8 cellular contexts compared by ENCODE assay signal in the genomic region with DNA sequence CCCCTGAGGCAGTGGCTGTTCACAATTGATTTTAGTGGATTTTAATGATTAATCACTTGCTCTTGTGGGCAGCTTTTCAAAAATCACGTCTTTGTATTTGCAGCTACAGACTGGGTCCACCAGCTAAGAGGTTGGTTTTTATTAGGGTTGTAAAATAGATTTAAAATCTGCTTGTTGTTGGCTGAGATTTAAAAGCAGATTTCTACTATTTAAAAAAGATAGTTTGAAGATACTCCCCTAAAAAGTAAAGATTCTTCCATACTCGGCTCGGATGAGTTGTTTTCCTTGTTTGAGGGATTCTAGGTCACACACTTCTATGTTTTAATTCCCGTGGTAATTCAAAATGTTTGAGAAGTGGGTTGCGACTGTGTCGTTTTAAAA. TPM values are rescaled to one million over a fixed set of nuclear protein-coding genes. Genes with fewer than 3 reads are reported as not detected.
A peak's percentile ranks its signal among the peaks of the same experiment; 100 is the strongest.
DNase-seq lines count a peak whose midpoint lies in the region; ATAC-seq and TF ChIP-seq lines count a peak whose summit lies in the region.

No MANE protein-coding gene starts in this region.

- peak overlapping the region; percentile 96 for H3K27ac Mint-ChIP-seq in T-helper 2 cell treated with Interferon-gamma antibody and Interleukin-4, amounts not matched to agents 5 μg/mL and 100 μg/mL, for 36 hours

- no peak for DNase-seq in T-helper 2 cell treated with Interferon-gamma antibody and Interleukin-4, amounts not matched to agents 5 μg/mL and 100 μg/mL, for 36 hours (ENCODE audit: low spot score)
- DNase-seq in T-helper 2 cell (no peak), adrenal gland (no peak), germinal center (ENCODE audit: low spot score) (no peak), HCEC 1CT (no peak)

- peak overlapping the region in 3 of 4 donors; percentile 90 to 100 (median 94) for H3K4me3 ChIP-seq in adrenal gland

- H3K9me3 Mint-ChIP-seq in T-helper 2 cell treated with Interferon-gamma antibody and Interleukin-4, amounts not matched to agents 5 μg/mL and 100 μg/mL, for 36 hours: no peaks in the 10 kb centered on the region

- H3K27me3 ChIP-seq in adrenal gland (no peaks in the 10 kb centered on the region), layer of hippocampus (ENCODE audit: control insufficient read depth, insufficient read depth, low read length) (no peaks in the 10 kb centered on the region)

- no peaks in the 10 kb centered on the region for H3K36me3 Mint-ChIP-seq in T-helper 2 cell treated with Interferon-gamma antibody and Interleukin-4, amounts not matched to agents 5 μg/mL and 100 μg/mL, for 36 hours (ENCODE audit: low read depth)

- H3K9me3 ChIP-seq in adrenal gland (replicated peaks in 1 of 3): no peaks in the 10 kb centered on the region

- ATAC-seq in GM18868 (IDR thresholded peaks at IDR 0.05; ENCODE audit: unreplicated experiment): no peak

- peaks cover 0 to 4% of the 10 kb centered on the region in 2 donors for H3K36me3 ChIP-seq in adrenal gland (replicated peaks in 1 of 2)

- H3K27me3 Mint-ChIP-seq in T-helper 2 cell treated with Interferon-gamma antibody and Interleukin-4, amounts not matched to agents 5 μg/mL and 100 μg/mL, for 36 hours (ENCODE audit: low read depth): no peaks in the 10 kb centered on the region

- peaks cover 22% of the 10 kb centered on the region for H3K4me1 Mint-ChIP-seq in T-helper 2 cell treated with Interferon-gamma antibody and Interleukin-4, amounts not matched to agents 5 μg/mL and 100 μg/mL, for 36 hours (ENCODE audit: low read depth)

- H3K27ac ChIP-seq in adrenal gland (peak overlapping the region; percentile 96 to 100 (median 98)), layer of hippocampus (ENCODE audit: low read depth, low read length) (peak overlapping the region; percentile 98), temporal lobe (ENCODE audit: low read depth, low read length) (peak overlapping the region; percentile 98)

- H3K4me3 Mint-ChIP-seq in T-helper 2 cell treated with Interferon-gamma antibody and Interleukin-4, amounts not matched to agents 5 μg/mL and 100 μg/mL, for 36 hours: peak overlapping the region; percentile 91

- 17 to 34% (median 22%) methylated on average over 6 of the region's 6 CpGs for WGBS in adrenal gland, 4 donors

- TF ChIP-seq POLR2A in adrenal gland (IDR thresholded peaks at IDR 0.05): no peak

- intact Hi-C loops in adrenal gland (cut with DNase I): no loop called here

- H3K4me1 ChIP-seq in adrenal gland (replicated peaks in 1 of 2): peaks cover 17 to 35% of the 10 kb centered on the region in 2 donors

- TF ChIP-seq CTCF in adrenal gland (IDR thresholded peaks at IDR 0.05): no peak

RNA-seq across cellular contexts. Expression of gene KLHL24, which starts 1.7 kb away (rescaled TPM):
- total RNA-seq in adrenal gland (100 to 1,000 TPM in 1 of 8 donors, 10 to 100 TPM in 7; 27.5 to 150 (median 60.6) TPM), temporal lobe (156 TPM)
- polyA plus RNA-seq in adrenal gland: 10 to 100 TPM in 2 of 3 donors, 1 to 10 TPM in 1; 4.9 to 13.6 (median 12.9) TPM
